8 cellular contexts compared by ENCODE assay signal in the genomic region with DNA sequence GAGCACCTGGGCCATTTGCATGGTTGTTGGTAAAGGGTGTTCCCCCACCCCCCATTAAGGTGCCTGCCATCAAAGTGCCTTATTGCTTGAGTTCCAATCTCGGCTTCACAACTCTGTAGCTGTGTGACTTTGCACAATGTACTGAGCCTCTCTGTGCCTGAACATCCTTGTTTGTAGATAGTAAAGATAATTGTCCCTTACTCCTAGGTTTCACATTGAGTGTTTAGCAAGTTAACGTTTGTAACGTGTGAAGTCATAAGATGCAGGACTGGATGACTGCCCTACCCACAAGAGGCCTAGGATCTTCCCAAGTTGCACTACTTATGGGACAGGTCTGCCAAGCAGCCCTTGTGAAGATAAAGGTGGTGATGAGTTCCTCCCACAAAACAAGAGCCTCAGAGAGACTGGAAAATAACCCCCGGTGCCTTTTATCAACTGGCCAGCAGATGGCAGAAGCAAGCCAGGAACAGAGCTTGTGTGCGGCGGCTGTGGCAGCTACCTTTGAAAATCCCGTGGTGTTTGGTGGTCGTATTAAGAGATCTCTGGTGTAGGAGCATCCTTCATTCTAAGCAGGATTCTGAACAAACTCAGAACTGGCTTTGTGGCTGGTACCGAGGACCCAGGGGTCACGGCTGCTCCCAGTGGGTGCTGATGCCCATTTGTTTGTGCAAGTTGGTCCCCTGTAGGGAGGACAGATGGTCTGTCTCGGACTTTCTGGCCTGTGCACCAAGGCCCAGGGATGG.
A peak's percentile ranks its signal among the peaks of the same experiment; 100 is the strongest.
DNase-seq lines count a peak whose midpoint lies in the region; ATAC-seq and TF ChIP-seq lines count a peak whose summit lies in the region.

No MANE protein-coding gene starts in this region.

- H3K4me3 Mint-ChIP-seq in neural crest cell, result no peak overlapping the region

- H3K9me3 Mint-ChIP-seq in neural crest cell, result no peaks in the 10 kb centered on the region

- 33 to 37% methylated on average over 8 to 11 of the region's 11 CpGs for WGBS in testis, 2 donors

- H3K4me1 Mint-ChIP-seq in neural crest cell, result peaks cover 9% of the 10 kb centered on the region

- peak; percentile 90 for TF ChIP-seq CTCF in Panc1 (IDR thresholded peaks at IDR 0.05)
- peak; percentile 88 for TF ChIP-seq CTCF in fibroblast of mammary gland (conservative IDR thresholded peaks at IDR 0.05; ENCODE audit: control insufficient read depth, insufficient read depth, low read depth, low read length)
- peak; percentile 94 for TF ChIP-seq CTCF in neural crest cell (conservative IDR thresholded peaks at IDR 0.05)
- TF ChIP-seq CTCF in testis (IDR thresholded peaks at IDR 0.05), result peak; percentile 55 to 77 (median 75)

- in situ Hi-C loops in Panc1 (cut with HindIII; ENCODE audit: low pct_unique_long_range_greater_than_20kb, low sequenced_read_pairs), result no loop called here

- DNase-seq in COLO829 (ENCODE audit: low spot score) (peak; percentile 79), LHCN-M2 (ENCODE audit: low read depth) (peak; percentile 54), Panc1 (ENCODE audit: low read depth, low spot score) (peak; percentile 27), fibroblast of mammary gland (ENCODE audit: low read depth) (peak; percentile 69), neural crest cell (ENCODE audit: low read depth, low spot score) (peak; percentile 67), testis (peak; percentile 66)
- peak; percentile 74 to 79 for DNase-seq in activated T-cell treated with anti-CD3 and anti-CD28 coated beads, Interleukin-2, amount 50 U/mL, for 48 hours

- BruUV-seq in Panc1 (replicated peaks; lab: Mats Ljungman, UMichigan), result no TSS peak

- CTCF ChIA-PET in Panc1 (lab: Charles Lee), result interaction anchor here (0.6 to 0.8 kb wide), 3 partner anchors 11 to 1839 kb away, joined by 3 to 5 read pairs (median 3); no protein-coding TSS in a partner anchor

- H3K27ac ChIP-seq in Panc1 (ENCODE audit: low read length) (no peak overlapping the region), testis (no peak overlapping the region)

- H3K27ac Mint-ChIP-seq in neural crest cell (ENCODE audit: unreplicated experiment), result peak overlapping the region; percentile 9

- H3K4me3 ChIP-seq in Panc1 (ENCODE audit: low read depth in 2 of 2, low read length in 2 of 2) (no peak overlapping the region), fibroblast of mammary gland (ENCODE audit: control insufficient read depth, low read depth, low read length) (no peak overlapping the region), testis (no peak overlapping the region)

- no peaks in the 10 kb centered on the region for H3K36me3 ChIP-seq in Panc1 (ENCODE audit: control insufficient read depth, insufficient read depth, low read length)
- no peaks in the 10 kb centered on the region for H3K36me3 ChIP-seq in testis (ENCODE audit: low read depth, missing control alignments)

- H3K4me1 ChIP-seq in Panc1 (ENCODE audit: control insufficient read depth, insufficient read depth, low read length) (no peaks in the 10 kb centered on the region; the same call in 1 of the 2 replicates), testis (no peaks in the 10 kb centered on the region)

- H3K36me3 Mint-ChIP-seq in neural crest cell (ENCODE audit: low read depth), result no peaks in the 10 kb centered on the region

- no peaks in the 10 kb centered on the region for H3K27me3 Mint-ChIP-seq in neural crest cell (ENCODE audit: low read depth)

- intact Hi-C loops in Panc1 (cut with micrococcal nuclease; ENCODE audit: unreplicated experiment), result no loop called here
- intact Hi-C loops in testis (cut with DNase I; ENCODE audit: low total_unique reads), result no loop called here

- H3K27me3 ChIP-seq in Panc1 (ENCODE audit: control insufficient read depth, insufficient read depth, low read length), result peaks cover 4% of the 10 kb centered on the region
- H3K27me3 ChIP-seq in testis, result no peaks in the 10 kb centered on the region

- POLR2A ChIA-PET in Panc1 (lab: Charles Lee), result no interaction called here

- H3K9me3 ChIP-seq in Panc1 (ENCODE audit: control insufficient read depth, insufficient read depth, low read depth, low read length) (no peaks in the 10 kb centered on the region), testis (no peaks in the 10 kb centered on the region)

- no peak for TF ChIP-seq POLR2A in testis (IDR thresholded peaks at IDR 0.05)

- peak; percentile 57 for ATAC-seq in GM21423 (IDR thresholded peaks at IDR 0.05; ENCODE audit: unreplicated experiment)
- peak; percentile 80 for ATAC-seq in Panc1

Comparison
In these comparisons a context has a peak if more than half of its experiments do, and no peak if none do; other contexts are left out.
1. DNase-seq: peak in every context shown above with its lines; median percentile 79 in COLO829; 76 in activated T-cell treated with anti-CD3 and anti-CD28 coated beads, Interleukin-2, amount 50 U/mL, for 48 hours; 69 in fibroblast of mammary gland; 67 in neural crest cell; 66 in testis; 54 in LHCN-M2; 27 in Panc1.